8 cellular contexts compared by ENCODE assay signal in genomic region chr22:43826142-43827093, GRCh38. TPM values are rescaled to one million over a fixed set of nuclear protein-coding genes. Genes with fewer than 3 reads are reported as not detected.
A peak's percentile ranks its signal among the peaks of the same experiment; 100 is the strongest.
DNase-seq lines count a peak whose midpoint lies in the region; ATAC-seq and TF ChIP-seq lines count a peak whose summit lies in the region.
"Had no signal": no experiment of that assay in that cellular context is flagged by ENCODE, and none has a peak within 500 bp of the region (broad histone marks: within the 10 kb centered on the region; RNA-seq: fewer than 3 reads in every experiment).

No MANE protein-coding gene starts in this region.

- DNase-seq in NCI-H460 (ENCODE audit: extremely low read depth, low read depth) (peak; percentile 16), fibroblast of gingiva (ENCODE audit: low read depth) (peak; percentile 34), sciatic nerve (ENCODE audit: low spot score) (peak; percentile 52), SKM-1 treated with dmso at 0.1 percent for 144 hours (lab: John Stamatoyannopoulos, UW; ENCODE audit: unreplicated experiment) (no peak)

- ATAC-seq in sciatic nerve (no peak), GM18868 (IDR thresholded peaks at IDR 0.05; ENCODE audit: unreplicated experiment) (no peak), HG03139 (IDR thresholded peaks at IDR 0.05; ENCODE audit: unreplicated experiment) (no peak)

- TF ChIP-seq CTCF in GM12872 (IDR thresholded peaks at IDR 0.05; ENCODE audit: insufficient read depth, low read depth, low read length): peak; percentile 45

- intact Hi-C loops in sciatic nerve (cut with DNase I): no loop called here

RNA-seq across cellular contexts. Expression of gene EFCAB6, which starts 14.3 kb away (rescaled TPM):
- 0.40 and 0.61 TPM in 2 replicates for total RNA-seq in NCI-H460 (2014; rRNA removed; shearing (Covaris generic))
- 0.18 TPM in 1 of 2 replicates, not detected in the other for polyA plus RNA-seq in NCI-H460 (2014; cell fraction: nucleus; rRNA removed)
- 4.4 TPM for total RNA-seq in sciatic nerve

RNA-seq across cellular contexts. Expression of gene SULT4A1, which starts 35.9 kb away (rescaled TPM):
- not detected in 2 replicates for total RNA-seq in NCI-H460 (2014; rRNA removed; shearing (Covaris generic))
- polyA plus RNA-seq in NCI-H460 (2014; cell fraction: nucleus; rRNA removed): not detected in 2 replicates
- total RNA-seq in sciatic nerve: 0.27 TPM
- total RNA-seq: aorta had no signal
